8 cellular contexts compared by ENCODE assay signal in genomic region chr19:40603719-40604646, GRCh38.
A peak's percentile ranks its signal among the peaks of the same experiment; 100 is the strongest.
DNase-seq lines count a peak whose midpoint lies in the region; ATAC-seq lines count a peak whose summit lies in the region.

No MANE protein-coding gene starts in this region.

- ATAC-seq in GM18873 (IDR thresholded peaks at IDR 0.05; ENCODE audit: low FRiP score, unreplicated experiment) = peak; percentile 65
- peak; percentile 57 for ATAC-seq in HG03139 (IDR thresholded peaks at IDR 0.05; ENCODE audit: unreplicated experiment)
- ATAC-seq in activated CD4-positive, CD25-positive, alpha-beta regulatory T cell treated with anti-CD3 and anti-CD28 coated beads, Interleukin-2, amount 50 U/mL, for 24 hours = peak; percentile 73

- peak overlapping the region; percentile 74 for H3K4me3 ChIP-seq in ACC112 (ENCODE audit: low read depth, low read length)

- DNase-seq in NCI-H226 (peak; percentile 95), cerebellar cortex (ENCODE audit: low spot score) (peak; percentile 75), islet precursor cell (peak; percentile 99)
- DNase-seq in stimulated activated CD4-positive, alpha-beta T cell treated with anti-CD3 and anti-CD28 coated beads, Interleukin-12 subunit alpha, Interleukin-12 subunit beta, amount 100 ng/mL, for 48 hours (ENCODE audit: low read depth in 2 of 3, low spot score in 1 of 3) = peak; percentile 95 to 97 (median 96)

- peaks cover 5% of the 10 kb centered on the region; the same call in 1 of the 2 replicates for H3K27me3 ChIP-seq in ACC112 (ENCODE audit: insufficient read depth, low read length)

- 0 out of 2 replicates have a peak overlapping the region, but pooled peaks have one; percentile 55 for H3K27ac ChIP-seq in ACC112 (ENCODE audit: low read depth, low read length)

- no peaks in the 10 kb centered on the region for H3K79me2 ChIP-seq in ACC112 (ENCODE audit: control insufficient read depth, insufficient read depth, low read length, unreplicated experiment)

- H3K4me1 ChIP-seq in ACC112 (ENCODE audit: control insufficient read depth, insufficient read depth, low read length, unreplicated experiment) = peaks cover 8% of the 10 kb centered on the region

- H2AFZ ChIP-seq in ACC112 (ENCODE audit: low read length, unreplicated experiment) = no peak overlapping the region

- no peaks in the 10 kb centered on the region for H3K36me3 ChIP-seq in ACC112 (ENCODE audit: insufficient read depth, low read length)

Comparison
In these comparisons a context has a peak if more than half of its experiments do, and no peak if none do; other contexts are left out.
1. Peak in every context shown above with its lines: DNase-seq, ATAC-seq, H3K4me3 ChIP-seq and H3K27ac ChIP-seq.